In the genomic region with DNA sequence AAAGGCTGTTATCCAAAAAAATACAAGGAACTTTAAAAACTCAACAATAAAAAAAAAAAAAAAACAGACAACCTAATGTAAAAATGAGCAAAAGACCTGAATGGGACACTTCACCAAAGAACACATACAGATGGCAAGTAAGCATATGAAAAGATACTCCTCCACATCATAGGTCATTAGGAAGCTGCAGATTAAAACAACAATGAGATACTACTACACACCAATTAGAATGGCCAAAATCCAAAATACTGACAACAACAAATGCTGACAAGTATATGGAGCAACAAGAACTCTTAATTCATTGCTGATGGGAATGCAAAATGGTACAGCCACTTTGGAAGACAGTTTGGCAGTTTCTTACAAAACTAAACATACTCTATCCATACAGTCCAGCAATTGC, we compare ENCODE assay signal across 19 cellular contexts.
A peak's percentile ranks its signal among the peaks of the same experiment; 100 is the strongest.
DNase-seq lines count a peak whose midpoint lies in the region; ATAC-seq, FAIRE-seq and TF ChIP-seq lines count a peak whose summit lies in the region.
"Had no signal": no experiment of that assay in that cellular context is flagged by ENCODE, and none has a peak within 500 bp of the region (broad histone marks: within the 10 kb centered on the region; RNA-seq: fewer than 3 reads in every experiment).

No MANE protein-coding gene starts in this region.

- H3K36me3 ChIP-seq in HepG2 (replicated peaks in 1 of 2; ENCODE audit: control insufficient read depth in 1 of 2, insufficient read depth in 2 of 2, low read length in 2 of 2): no peaks in the 10 kb centered on the region
- H3K36me3 ChIP-seq in right lobe of liver: no peaks in the 10 kb centered on the region
- peaks cover 3% of the 10 kb centered on the region; the same call in 1 of the 2 replicates for H3K36me3 ChIP-seq in IMR-90 (ENCODE audit: control insufficient read depth, insufficient read depth, low read length)
- H3K36me3 ChIP-seq in smooth muscle cell (ENCODE audit: low read depth): no peaks in the 10 kb centered on the region

- peaks cover 7% of the 10 kb centered on the region; the same call in 1 of the 2 replicates for H3K9me3 ChIP-seq in HepG2 (ENCODE audit: low read length)
- no peaks in the 10 kb centered on the region for H3K9me3 ChIP-seq in right lobe of liver
- H3K9me3 ChIP-seq in IMR-90 (ENCODE audit: control insufficient read depth, insufficient read depth, low read length): no peaks in the 10 kb centered on the region
- no peaks in the 10 kb centered on the region for H3K9me3 ChIP-seq in smooth muscle cell (replicated peaks; ENCODE audit: low read depth)
- H3K9me3 ChIP-seq: Caco-2 had no signal

- POLR2A ChIA-PET in HepG2 (lab: Yijun Ruan, JAX) (interaction anchor here (1.7 kb wide), 1 partner anchor 36 kb away, joined by 5 read pairs; no protein-coding TSS in a partner anchor), IMR-90 (lab: Charles Lee; ENCODE audit: unreplicated experiment) (interaction anchor here (0.5 kb wide), 1 partner anchor 15 kb away, joined by 12 read pairs; no protein-coding TSS in a partner anchor)

- no peak overlapping the region for H3K56ac ChIP-seq in IMR-90 (ENCODE audit: extremely low read depth, insufficient read depth, low read length)

- dilution Hi-C loops in IMR-90 (cut with HindIII; ENCODE audit: low sequenced_read_pairs, unreplicated experiment): no loop called here

- H2AFZ ChIP-seq in HepG2 (ENCODE audit: low read length): no peak overlapping the region
- H2AFZ ChIP-seq in IMR-90 (replicated peaks; ENCODE audit: low read length, poor library complexity): no peak overlapping the region
- no peak overlapping the region for H2AFZ ChIP-seq in smooth muscle cell (ENCODE audit: low read depth)

- H2BK20ac ChIP-seq in IMR-90 (ENCODE audit: low read depth, low read length): no peak overlapping the region

- TF ChIP-seq RAD21 in HepG2 (CRISPR knock-in tag; IDR thresholded peaks at IDR 0.05): no peak
- no peak for TF ChIP-seq RAD21 in IMR-90 (IDR thresholded peaks at IDR 0.05; ENCODE audit: low read length)

- H3K27ac ChIP-seq in HepG2 (ENCODE audit: extremely low read length, insufficient read depth, low read length) (peak overlapping the region; percentile 43), right lobe of liver (no peak overlapping the region), IMR-90 (ENCODE audit: insufficient read depth, low read length) (no peak overlapping the region), smooth muscle cell (ENCODE audit: low read depth) (no peak overlapping the region)
- H3K27ac ChIP-seq: 22Rv1; BLaER1 treated with 17β-estradiol and CSF1 and Interleukin-3, amounts not matched to agents 10 nM and 100 nM; C4-2B had no signal

- no peaks in the 10 kb centered on the region for H3K27me3 ChIP-seq in HepG2 (ENCODE audit: control insufficient read depth in 1 of 2, insufficient read depth in 2 of 2, low read length in 2 of 2)
- H3K27me3 ChIP-seq in right lobe of liver: no peaks in the 10 kb centered on the region
- H3K27me3 ChIP-seq in IMR-90 (ENCODE audit: control insufficient read depth, insufficient read depth, low read length): no peaks in the 10 kb centered on the region
- H3K27me3 ChIP-seq in smooth muscle cell (ENCODE audit: low read depth): no peaks in the 10 kb centered on the region
- H3K27me3 ChIP-seq: BLaER1 treated with 17β-estradiol and CSF1 and Interleukin-3, amounts not matched to agents 10 nM and 100 nM had no signal

- no peak for FAIRE-seq in HepG2 (lab: Jason Lieb, UNC)
- FAIRE-seq: D721Med, G401.6, GM12891, GM19239 had no signal

- no peak overlapping the region for H4K91ac ChIP-seq in IMR-90 (ENCODE audit: insufficient read depth, low read depth, low read length)

- no peak overlapping the region for H3K23ac ChIP-seq in IMR-90 (ENCODE audit: low read depth, low read length)

- no peaks in the 10 kb centered on the region for H3K79me1 ChIP-seq in IMR-90 (ENCODE audit: low read depth in 1 of 2, low read length in 2 of 2)

- H2BK120ac ChIP-seq in IMR-90 (ENCODE audit: low read depth, low read length): no peak overlapping the region

- H3K4me2 ChIP-seq in HepG2 (ENCODE audit: low read depth, low read length) (no peak overlapping the region), IMR-90 (ENCODE audit: low read depth, low read length) (no peak overlapping the region), smooth muscle cell (no peak overlapping the region)
- H3K4me2 ChIP-seq: BLaER1 treated with 17β-estradiol and CSF1 and Interleukin-3, amounts not matched to agents 10 nM and 100 nM had no signal

- H4K8ac ChIP-seq in IMR-90 (ENCODE audit: low read depth in 2 of 2, low read length in 2 of 2): no peak overlapping the region

- in situ Hi-C loops in HepG2 (cut with HindIII; ENCODE audit: extremely low pct_ligation_motif_present, low pct_unique_long_range_greater_than_20kb) (no loop called here), IMR-90 (cut with MboI; ENCODE audit: low sequenced_read_pairs) (no loop called here), ACHN (cut with HindIII; ENCODE audit: low pct_ligation_motif_present, low pct_unique_long_range_greater_than_20kb, low sequenced_read_pairs) (no loop called here)

- TF ChIP-seq CTCF in HepG2 (CRISPR knock-in tag; IDR thresholded peaks at IDR 0.05): no peak
- no peak for TF ChIP-seq CTCF in right lobe of liver (IDR thresholded peaks at IDR 0.05)
- TF ChIP-seq CTCF in IMR-90 (conservative IDR thresholded peaks at IDR 0.05; ENCODE audit: low read depth, low read length): no peak
- no peak for TF ChIP-seq CTCF in smooth muscle cell (IDR thresholded peaks at IDR 0.05; ENCODE audit: borderline replicate concordance, insufficient read depth, poor library complexity, severe bottlenecking)

- TSS peak; percentile 22 for BruUV-seq in HepG2 (replicated peaks; lab: Mats Ljungman, UMichigan)
- BruUV-seq in IMR-90 (replicated peaks; lab: Mats Ljungman, UMichigan): TSS peak; percentile 12

- H3K4me3 ChIP-seq in HepG2 (replicated peaks in 1 of 3; ENCODE audit: insufficient read depth in 1 of 3, low read depth in 2 of 3, low read length in 3 of 3) (no peak overlapping the region), right lobe of liver (no peak overlapping the region), IMR-90 (ENCODE audit: insufficient read depth, low read depth, low read length) (no peak overlapping the region), smooth muscle cell (no peak overlapping the region)
- H3K4me3 ChIP-seq: BLaER1 treated with 17β-estradiol and CSF1 and Interleukin-3, amounts not matched to agents 10 nM and 100 nM had no signal

- H4K20me1 ChIP-seq in HepG2 (ENCODE audit: insufficient read depth, low read length): no peaks in the 10 kb centered on the region
- no peaks in the 10 kb centered on the region for H4K20me1 ChIP-seq in IMR-90 (ENCODE audit: insufficient read depth, low read length)
- no peaks in the 10 kb centered on the region for H4K20me1 ChIP-seq in smooth muscle cell (ENCODE audit: low read depth)
- H4K20me1 ChIP-seq: BLaER1 treated with 17β-estradiol and CSF1 and Interleukin-3, amounts not matched to agents 10 nM and 100 nM had no signal

- DNase-seq in HepG2 (ENCODE audit: low spot score) (no peak), right lobe of liver (no peak), IMR-90 (no peak), ACHN (no peak), smooth muscle cell (lab: John Stamatoyannopoulos, UW; ENCODE audit: unreplicated experiment) (no peak)
- DNase-seq: AML-193; Caco-2; Calu3; CD4-positive, alpha-beta T cell; CD8-positive, alpha-beta T cell; DMS79 treated with DMSO at 0.1 percent for 48 hours; GF-D8 had no signal

- CTCF ChIA-PET in HepG2 (lab: Yijun Ruan, JAX; ENCODE audit: low intra/inter-chr PET ratio, low total read pairs) (no interaction called here), IMR-90 (lab: Yijun Ruan, JAX) (no interaction called here)

- H3K9me1 ChIP-seq in IMR-90 (ENCODE audit: insufficient read depth, low read length): no peaks in the 10 kb centered on the region

- no peak overlapping the region for H2AK9ac ChIP-seq in IMR-90 (replicated peaks; ENCODE audit: low read depth, low read length, poor library complexity)

- intact Hi-C loops in HepG2 (cut with micrococcal nuclease; ENCODE audit: unreplicated experiment) (no loop called here), right lobe of liver (cut with DNase I) (no loop called here), IMR-90 (cut with micrococcal nuclease) (no loop called here)

- H3K18ac ChIP-seq in IMR-90 (ENCODE audit: low read depth, low read length): no peak overlapping the region

- TF ChIP-seq EP300 in HepG2 (IDR thresholded peaks at IDR 0.05; ENCODE audit: low read depth in 2 of 2, low read length in 2 of 2) (no peak), HepG2 (CRISPR knock-in tag; IDR thresholded peaks at IDR 0.05; ENCODE audit: borderline replicate concordance) (no peak)

- H3F3A ChIP-seq in smooth muscle cell (ENCODE audit: low read depth): no peaks in the 10 kb centered on the region

- no peaks in the 10 kb centered on the region for H3K79me2 ChIP-seq in HepG2 (ENCODE audit: insufficient read depth, low read length)
- H3K79me2 ChIP-seq in smooth muscle cell (ENCODE audit: low read depth): no peaks in the 10 kb centered on the region

- no peak for ATAC-seq in HepG2
- no peak for ATAC-seq in right lobe of liver
- ATAC-seq in IMR-90 (ENCODE audit: low read depth): no peak
- ATAC-seq: CD8-positive, alpha-beta T cell had no signal

- no peak overlapping the region for H3K14ac ChIP-seq in IMR-90 (replicated peaks; ENCODE audit: low read depth, low read length)

- H3K4me1 ChIP-seq in HepG2 (ENCODE audit: insufficient read depth, low read length) (peaks cover 27% of the 10 kb centered on the region), right lobe of liver (peaks cover 0 to 4% (median 0%) of the 10 kb centered on the region in 4 donors), IMR-90 (ENCODE audit: control insufficient read depth, insufficient read depth, low read length) (no peaks in the 10 kb centered on the region), smooth muscle cell (ENCODE audit: low read depth) (no peaks in the 10 kb centered on the region)
- H3K4me1 ChIP-seq: BLaER1 treated with 17β-estradiol and CSF1 and Interleukin-3, amounts not matched to agents 10 nM and 100 nM; Caco-2 had no signal

- no peak overlapping the region for H2BK15ac ChIP-seq in IMR-90 (ENCODE audit: low read depth, low read length)

- no peak overlapping the region for H3K4ac ChIP-seq in IMR-90 (ENCODE audit: low read depth, low read length)

- H3K9ac ChIP-seq in HepG2 (ENCODE audit: insufficient read depth, low read depth, low read length): no peak overlapping the region
- no peak overlapping the region for H3K9ac ChIP-seq in IMR-90 (ENCODE audit: low read depth, low read length)
- H3K9ac ChIP-seq in smooth muscle cell (ENCODE audit: low read depth): no peak overlapping the region
- H3K9ac ChIP-seq: BLaER1 treated with 17β-estradiol and CSF1 and Interleukin-3, amounts not matched to agents 10 nM and 100 nM had no signal

- H2AK5ac ChIP-seq in IMR-90 (ENCODE audit: low read depth, low read length): no peak overlapping the region

- H4K5ac ChIP-seq in IMR-90 (ENCODE audit: low read depth, low read length): no peak overlapping the region

- TF ChIP-seq POLR2A in HepG2 (IDR thresholded peaks at IDR 0.05; ENCODE audit: insufficient read depth in 1 of 2, low read depth in 2 of 2, low read length in 2 of 2): no peak
- TF ChIP-seq POLR2A in right lobe of liver (IDR thresholded peaks at IDR 0.05): no peak
- no peak for TF ChIP-seq POLR2A in IMR-90 (IDR thresholded peaks at IDR 0.05; ENCODE audit: low read depth, low read length)

- H2BK5ac ChIP-seq in IMR-90 (ENCODE audit: low read depth, low read length, poor library complexity, severe bottlenecking): no peak overlapping the region

TF ChIP-seq in IMR-90, 13 proteins besides CTCF, POLR2A, EP300 and RAD21:
- no peak for TF ChIP-seq NFE2L2 (IDR thresholded peaks at IDR 0.05; ENCODE audit: low read depth, low read length)
